12 cellular contexts compared by ENCODE assay signal in the genomic region with DNA sequence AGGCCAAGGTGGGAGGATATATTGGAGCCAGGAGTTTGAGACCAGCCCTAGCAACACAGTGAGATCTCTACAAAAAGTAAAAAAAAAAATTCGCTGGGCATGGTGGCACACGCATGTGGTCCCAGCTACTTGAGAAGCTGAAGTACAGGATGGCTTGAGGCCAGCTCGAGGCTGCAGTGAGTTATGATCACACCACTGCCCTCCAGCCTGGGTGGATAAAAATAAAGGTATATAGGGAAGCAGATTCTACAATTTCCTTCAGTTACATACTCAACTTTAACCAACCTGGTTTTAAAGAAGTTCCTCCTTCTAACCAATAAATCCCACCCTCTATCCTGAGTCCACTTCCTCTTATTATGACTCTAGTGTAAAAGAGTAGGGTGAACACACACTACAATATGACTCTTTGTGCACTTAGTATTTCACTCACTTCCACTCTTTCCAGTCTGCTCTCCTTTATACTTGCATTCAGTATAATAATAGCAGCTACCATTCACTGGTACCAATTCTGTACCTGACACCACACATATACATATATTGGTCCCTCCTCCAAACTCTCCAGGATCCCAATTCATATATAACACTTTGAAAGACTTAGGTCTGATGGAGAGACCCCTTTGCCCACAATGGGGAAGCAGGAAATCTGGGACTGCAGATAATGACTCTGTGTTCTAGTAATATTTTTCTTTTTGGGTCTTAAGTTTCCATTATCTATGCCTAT. TPM values are rescaled to one million over a fixed set of nuclear protein-coding genes. Genes with fewer than 3 reads are reported as not detected.
DNase-seq lines count a peak whose midpoint lies in the region; ATAC-seq and TF ChIP-seq lines count a peak whose summit lies in the region.
"Had no signal": no experiment of that assay in that cellular context is flagged by ENCODE, and none has a peak within 500 bp of the region (broad histone marks: within the 10 kb centered on the region; RNA-seq: fewer than 3 reads in every experiment).

No MANE protein-coding gene starts in this region.

- H3K27ac ChIP-seq in right atrium auricular region: no peak overlapping the region
- H3K27ac ChIP-seq in iPS-18a (ENCODE audit: low read length): no peak overlapping the region
- H3K27ac ChIP-seq in upper lobe of right lung: no peak overlapping the region

- H3K4me1 ChIP-seq in right atrium auricular region: peaks cover 0 to 30% of the 10 kb centered on the region in 2 donors
- peaks cover 17% of the 10 kb centered on the region for H3K4me1 ChIP-seq in iPS-18a (ENCODE audit: control insufficient read depth, low read depth, low read length)
- H3K4me1 ChIP-seq in upper lobe of right lung: peaks cover 24% of the 10 kb centered on the region

- no peak overlapping the region for H3K9ac ChIP-seq in iPS-18a (ENCODE audit: low read length)

- H3K9me3 ChIP-seq in right atrium auricular region: no peaks in the 10 kb centered on the region
- H3K9me3 ChIP-seq in iPS-18a (ENCODE audit: control insufficient read depth, low read depth, low read length): no peaks in the 10 kb centered on the region
- no peaks in the 10 kb centered on the region for H3K9me3 ChIP-seq in upper lobe of right lung

- ATAC-seq in left ventricle myocardium superior (no peak), upper lobe of right lung (peak; percentile 1), HG03439 (IDR thresholded peaks at IDR 0.05; ENCODE audit: unreplicated experiment) (no peak), HG02852 (IDR thresholded peaks at IDR 0.05; ENCODE audit: unreplicated experiment) (no peak)

- TF ChIP-seq CTCF in right atrium auricular region (IDR thresholded peaks at IDR 0.05) (no peak), upper lobe of right lung (IDR thresholded peaks at IDR 0.05) (no peak)

- H3K27me3 ChIP-seq in right atrium auricular region (no peaks in the 10 kb centered on the region), iPS-18a (ENCODE audit: control insufficient read depth, insufficient read depth, low read length) (no peaks in the 10 kb centered on the region), upper lobe of right lung (no peaks in the 10 kb centered on the region)

- intact Hi-C loops in left ventricle myocardium superior (cut with micrococcal nuclease) (no loop called here), upper lobe of right lung (cut with DNase I) (no loop called here)

- peaks cover 7% of the 10 kb centered on the region for H3K36me3 ChIP-seq in right atrium auricular region
- H3K36me3 ChIP-seq in iPS-18a (ENCODE audit: control insufficient read depth, low read depth, low read length): peaks cover 34% of the 10 kb centered on the region
- peaks cover 7% of the 10 kb centered on the region for H3K36me3 ChIP-seq in upper lobe of right lung

- DNase-seq in left ventricle myocardium superior: peak; percentile 46
- DNase-seq in right atrium auricular region (ENCODE audit: low spot score): no peak
- DNase-seq in SKM-1 treated with dmso at 0.1 percent for 144 hours (lab: John Stamatoyannopoulos, UW; ENCODE audit: unreplicated experiment): peak; percentile 73
- DNase-seq in upper lobe of right lung: no peak
- no peak for DNase-seq in midbrain (lab: John Stamatoyannopoulos, UW)
- DNase-seq: activated CD4-positive, CD25-positive, alpha-beta regulatory T cell; NCI-H510A treated with DMSO at 0.1 percent for 48 hours had no signal

- H3K4me3 ChIP-seq in right atrium auricular region: no peak overlapping the region
- peak overlapping the region; percentile 79 for H3K4me3 ChIP-seq in iPS-18a (ENCODE audit: low read length)
- no peak overlapping the region for H3K4me3 ChIP-seq in upper lobe of right lung

RNA-seq across cellular contexts. Expression of a gene that starts 2.3 kb away (rescaled TPM):
- total RNA-seq in left ventricle myocardium superior (44.8 TPM), right atrium auricular region (10 to 100 TPM; 35.5 to 48.8 TPM), upper lobe of right lung (146 TPM)

RNA-seq across cellular contexts. Expression of a gene that starts 16.6 kb away (rescaled TPM):
- total RNA-seq in left ventricle myocardium superior (0.17 TPM), right atrium auricular region (under 1 TPM in 1 of 2 donors, not detected in 1; 0.74 TPM), upper lobe of right lung (1.2 TPM)

RNA-seq across cellular contexts. Expression of a gene that starts 23.2 kb away (rescaled TPM):
- total RNA-seq in left ventricle myocardium superior (not detected), right atrium auricular region (not detected), upper lobe of right lung (not detected)
- total RNA-seq: H4, mesenteric fat pad had no signal

RNA-seq across cellular contexts. Expression of a gene that starts 29.6 kb away (rescaled TPM):
- total RNA-seq in left ventricle myocardium superior (6.3 TPM), right atrium auricular region (10 to 100 TPM in 1 of 2 donors, 1 to 10 TPM in 1; 9.1 to 10.2 TPM), upper lobe of right lung (19.5 TPM)

RNA-seq across cellular contexts. Expression of a gene that starts 44.2 kb away (rescaled TPM):
- total RNA-seq in left ventricle myocardium superior: 0.77 TPM
- total RNA-seq in right atrium auricular region: under 1 TPM; 0.44 to 0.67 TPM
- total RNA-seq in upper lobe of right lung: not detected

Comparison
In these comparisons a context has a peak if more than half of its experiments do, and no peak if none do; other contexts are left out.
1. DNase-seq: peak in left ventricle myocardium superior (single experiment) and SKM-1 treated with dmso at 0.1 percent for 144 hours (single experiment); none in right atrium auricular region (single experiment), upper lobe of right lung (single experiment) and midbrain (single experiment).